In genomic region chr11:104657083-104657482, GRCh38 we compare ENCODE assay signal across 16 cellular contexts.
"Had no signal": no experiment of that assay in that cellular context is flagged by ENCODE, and none has a peak within 500 bp of the region (broad histone marks: within the 10 kb centered on the region; RNA-seq: fewer than 3 reads in every experiment).

No MANE protein-coding gene starts in this region.

- ATAC-seq: effector memory CD8-positive, alpha-beta T cell; gastroesophageal sphincter; left lobe of liver; naive thymus-derived CD4-positive, alpha-beta T cell had no signal

- H3K27ac Mint-ChIP-seq: dendritic cell treated with granulocyte-macrophage colony-stimulating factor and Interleukin-4, amounts not matched to agents 40 ng/mL and 50 ng/mL, for 4 days; effector memory CD8-positive, alpha-beta T cell had no signal

- DNase-seq: effector memory CD8-positive, alpha-beta T cell; glutamatergic neuron; islet precursor cell; mammary epithelial cell; naive thymus-derived CD4-positive, alpha-beta T cell; sigmoid colon; stimulated activated CD4-positive, alpha-beta T cell treated with anti-CD3 and anti-CD28 coated beads, Interleukin-2, amount 100 ng/mL, for 24 hours; stimulated activated CD4-positive, alpha-beta T cell treated with anti-CD3 and anti-CD28 coated beads, Interleukin-4, amount 100 ng/mL, for 4 hours; stimulated activated naive CD4-positive, alpha-beta T cell; thyroid gland; upper lobe of left lung; uterus had no signal

- H3K4me1 Mint-ChIP-seq: neural crest cell had no signal

- H3K9me3 Mint-ChIP-seq: dendritic cell treated with granulocyte-macrophage colony-stimulating factor and Interleukin-4, amounts not matched to agents 40 ng/mL and 50 ng/mL, for 4 days; effector memory CD8-positive, alpha-beta T cell had no signal

- H3K4me3 Mint-ChIP-seq: dendritic cell treated with granulocyte-macrophage colony-stimulating factor and Interleukin-4, amounts not matched to agents 40 ng/mL and 50 ng/mL, for 4 days; effector memory CD8-positive, alpha-beta T cell; neural crest cell had no signal

- H3K27me3 Mint-ChIP-seq: dendritic cell treated with granulocyte-macrophage colony-stimulating factor and Interleukin-4, amounts not matched to agents 40 ng/mL and 50 ng/mL, for 4 days; effector memory CD8-positive, alpha-beta T cell; naive thymus-derived CD4-positive, alpha-beta T cell had no signal
